ENCODE assay signal across 9 cellular contexts in genomic region chr13:107811233-107811632, GRCh38.
"Had no signal": no experiment of that assay in that cellular context is flagged by ENCODE, and none has a peak within 500 bp of the region (broad histone marks: within the 10 kb centered on the region; RNA-seq: fewer than 3 reads in every experiment).

No MANE protein-coding gene starts in this region.

- DNase-seq: GM23248, GOT3, H7, HFFc6, IMR-90, KG1 had no signal

- ATAC-seq: HCT116, K562 had no signal

- H3K27ac ChIP-seq: GM23248, HL-60 had no signal

- H3K4me3 Mint-ChIP-seq: HFFc6 had no signal

- H3K9ac ChIP-seq: GM23248 had no signal

- H3K27ac Mint-ChIP-seq: HFFc6 had no signal

- H2AFZ ChIP-seq: GM23248 had no signal
